ENCODE assay signal across 14 cellular contexts in genomic region chr6:139990865-139991264, GRCh38.
A peak's percentile ranks its signal among the peaks of the same experiment; 100 is the strongest.
DNase-seq lines count a peak whose midpoint lies in the region; ATAC-seq and TF ChIP-seq lines count a peak whose summit lies in the region.
"Had no signal": no experiment of that assay in that cellular context is flagged by ENCODE, and none has a peak within 500 bp of the region (broad histone marks: within the 10 kb centered on the region; RNA-seq: fewer than 3 reads in every experiment).

No MANE protein-coding gene starts in this region.

- no peak overlapping the region for H3K4me3 Mint-ChIP-seq in activated CD8-positive, alpha-beta T cell treated with anti-CD3 and anti-CD28 coated beads for 36 hours
- H3K4me3 Mint-ChIP-seq: activated CD4-positive, alpha-beta T cell treated with anti-CD3 and anti-CD28 coated beads, Interleukin-2, amount 10 ng/mL, durations not matched to agents 24 days and 14 days had no signal

- no peak overlapping the region for H3K4me3 ChIP-seq in neuron (ENCODE audit: low read length)

- no peaks in the 10 kb centered on the region for H3K36me3 Mint-ChIP-seq in activated CD8-positive, alpha-beta T cell treated with anti-CD3 and anti-CD28 coated beads for 36 hours (ENCODE audit: low read depth)

- H3K4me1 Mint-ChIP-seq in activated CD8-positive, alpha-beta T cell treated with anti-CD3 and anti-CD28 coated beads for 36 hours (ENCODE audit: low read depth): no peaks in the 10 kb centered on the region
- H3K4me1 Mint-ChIP-seq: activated CD4-positive, alpha-beta T cell treated with anti-CD3 and anti-CD28 coated beads, Interleukin-2, amount 10 ng/mL, durations not matched to agents 24 days and 14 days had no signal

- ATAC-seq in Right ventricle myocardium inferior (peak; percentile 57), left cardiac atrium (peak; percentile 64 to 83), GM21515 (IDR thresholded peaks at IDR 0.05; ENCODE audit: unreplicated experiment) (no peak)
- no peak for ATAC-seq in activated CD8-positive, alpha-beta T cell treated with anti-CD3 and anti-CD28 coated beads for 36 hours

- H3K27ac ChIP-seq in caudate nucleus (ENCODE audit: low read depth, low read length): no peak overlapping the region

- H3K27me3 ChIP-seq in neuron (ENCODE audit: insufficient read depth, low read length): no peaks in the 10 kb centered on the region

- H2AFZ ChIP-seq in neuron (ENCODE audit: low read depth, low read length): peak overlapping the region; percentile 38

- POLR2A ChIA-PET in activated CD8-positive, alpha-beta T cell treated with anti-CD3 and anti-CD28 coated beads for 36 hours (lab: Charles Lee): no interaction called here

- no peak for DNase-seq in Right ventricle myocardium inferior (ENCODE audit: missing footprints)
- no peak for DNase-seq in cardiac septum (ENCODE audit: low spot score)
- no peak for DNase-seq in left cardiac atrium
- DNase-seq in activated CD8-positive, alpha-beta T cell treated with anti-CD3 and anti-CD28 coated beads for 36 hours: no peak
- DNase-seq in cortex of kidney (lab: John Stamatoyannopoulos, UW): no peak
- DNase-seq in caudate nucleus (lab: John Stamatoyannopoulos, UW): no peak
- DNase-seq: activated CD4-positive, alpha-beta T cell treated with anti-CD3 and anti-CD28 coated beads, Interleukin-2, amount 10 ng/mL, durations not matched to agents 24 days and 14 days; activated gamma-delta T cell; DMS53; effector memory CD4-positive, alpha-beta T cell; NCI-H1092 treated with DMSO at 0.1 percent for 48 hours; NCI-H526 had no signal

- TF ChIP-seq CTCF in activated CD8-positive, alpha-beta T cell treated with anti-CD3 and anti-CD28 coated beads for 36 hours (IDR thresholded peaks at IDR 0.05): no peak

- no peaks in the 10 kb centered on the region for H3K27me3 Mint-ChIP-seq in activated CD8-positive, alpha-beta T cell treated with anti-CD3 and anti-CD28 coated beads for 36 hours
- H3K27me3 Mint-ChIP-seq: activated CD4-positive, alpha-beta T cell treated with anti-CD3 and anti-CD28 coated beads, Interleukin-2, amount 10 ng/mL, durations not matched to agents 24 days and 14 days had no signal

- H3K36me3 ChIP-seq in neuron (ENCODE audit: insufficient read depth, low read length): no peaks in the 10 kb centered on the region

- no peaks in the 10 kb centered on the region for H3K9me3 Mint-ChIP-seq in activated CD8-positive, alpha-beta T cell treated with anti-CD3 and anti-CD28 coated beads for 36 hours
- H3K9me3 Mint-ChIP-seq: activated CD4-positive, alpha-beta T cell treated with anti-CD3 and anti-CD28 coated beads, Interleukin-2, amount 10 ng/mL, durations not matched to agents 24 days and 14 days had no signal

- H3K4me1 ChIP-seq in neuron (ENCODE audit: insufficient read depth, low read length): no peaks in the 10 kb centered on the region

- intact Hi-C loops in Right ventricle myocardium inferior (cut with DNase I) (no loop called here), cardiac septum (cut with DNase I) (no loop called here), left cardiac atrium (cut with DNase I) (no loop called here)
- intact Hi-C loops in activated CD8-positive, alpha-beta T cell treated with anti-CD3 and anti-CD28 coated beads for 36 hours (cut with micrococcal nuclease): no loop called here

- CTCF ChIA-PET in activated CD8-positive, alpha-beta T cell treated with anti-CD3 and anti-CD28 coated beads for 36 hours (lab: Charles Lee): no interaction called here

- H3K27ac Mint-ChIP-seq in activated CD8-positive, alpha-beta T cell treated with anti-CD3 and anti-CD28 coated beads for 36 hours: no peak overlapping the region
- H3K27ac Mint-ChIP-seq: activated CD4-positive, alpha-beta T cell treated with anti-CD3 and anti-CD28 coated beads, Interleukin-2, amount 10 ng/mL, durations not matched to agents 24 days and 14 days had no signal

- no peaks in the 10 kb centered on the region for H3K9me3 ChIP-seq in neuron (ENCODE audit: low read length)

Comparison
In these comparisons a context has a peak if more than half of its experiments do, and no peak if none do; other contexts are left out.
1. ATAC-seq: peak in Right ventricle myocardium inferior (single experiment) and left cardiac atrium (2 of 2); none in GM21515 (single experiment) and activated CD8-positive, alpha-beta T cell treated with anti-CD3 and anti-CD28 coated beads for 36 hours (single experiment).